25 cellular contexts compared by ENCODE assay signal in genomic region chr10:112778579-112778978, GRCh38.
DNase-seq lines count a peak whose midpoint lies in the region; ATAC-seq and TF ChIP-seq lines count a peak whose summit lies in the region.
"Had no signal": no experiment of that assay in that cellular context is flagged by ENCODE, and none has a peak within 500 bp of the region (broad histone marks: within the 10 kb centered on the region; RNA-seq: fewer than 3 reads in every experiment).

No MANE protein-coding gene starts in this region.

- TF ChIP-seq CTCF in cardiac muscle cell (IDR thresholded peaks at IDR 0.05; ENCODE audit: low read depth, low read length): no peak
- TF ChIP-seq CTCF in mesothelial cell of epicardium (IDR thresholded peaks at IDR 0.05; ENCODE audit: unreplicated experiment): no peak

- no peaks in the 10 kb centered on the region for H3K9me3 Mint-ChIP-seq in mesothelial cell of epicardium
- H3K9me3 Mint-ChIP-seq: activated CD4-positive, alpha-beta memory T cell treated with anti-CD3 and anti-CD28 coated beads for 36 hours; activated naive CD4-positive, alpha-beta T cell treated with anti-CD3 and anti-CD28 coated beads, Interleukin-2, amount 50 U/mL, for 24 hours; dendritic cell treated with granulocyte-macrophage colony-stimulating factor and Interleukin-4, amounts not matched to agents 40 ng/mL and 50 ng/mL, for 4 days had no signal

- no peak overlapping the region for H3K4me3 Mint-ChIP-seq in mesothelial cell of epicardium
- H3K4me3 Mint-ChIP-seq: activated CD4-positive, alpha-beta memory T cell treated with anti-CD3 and anti-CD28 coated beads for 36 hours; activated naive CD4-positive, alpha-beta T cell treated with anti-CD3 and anti-CD28 coated beads, Interleukin-2, amount 50 U/mL, for 24 hours; brain; dendritic cell treated with granulocyte-macrophage colony-stimulating factor and Interleukin-4, amounts not matched to agents 40 ng/mL and 50 ng/mL, for 4 days had no signal

- DNase-seq in cardiac muscle cell (ENCODE audit: low read depth in 1 of 2, low spot score in 1 of 2): peak in 1 of 2 donors; percentile 21
- DNase-seq in cardiac septum (ENCODE audit: low spot score): no peak
- peak; percentile 20 for DNase-seq in dermis blood vessel endothelial cell
- no peak for DNase-seq in mesothelial cell of epicardium (ENCODE audit: low spot score in 2 of 2, unreplicated experiment in 2 of 2)
- DNase-seq in islet precursor cell: no peak
- DNase-seq in D341Med (ENCODE audit: low spot score): no peak
- DNase-seq: activated CD4-positive, alpha-beta memory T cell treated with anti-CD3 and anti-CD28 coated beads for 36 hours; activated T-cell treated with anti-CD3 and anti-CD28 coated beads, Interleukin-2, amount 50 U/mL, for 1 hour; GM23248; NCI-H1092 treated with DMSO at 0.1 percent for 48 hours; NCI-H2081 treated with DMSO at 0.1 percent for 48 hours; NCI-H524; right lobe of liver; Right ventricle myocardium superior; stimulated activated naive CD4-positive, alpha-beta T cell had no signal

- intact Hi-C loops in cardiac septum (cut with DNase I): no loop called here

- H3K4me3 ChIP-seq in cardiac muscle cell: no peak overlapping the region
- H3K4me3 ChIP-seq: gastroesophageal sphincter, GM23248, right lobe of liver, tibial nerve had no signal

- no peaks in the 10 kb centered on the region for H3K9me3 ChIP-seq in cardiac muscle cell (ENCODE audit: low read depth)
- H3K9me3 ChIP-seq: gastroesophageal sphincter, neutrophil, right lobe of liver, tibial nerve had no signal

- no peaks in the 10 kb centered on the region for H3K36me3 Mint-ChIP-seq in mesothelial cell of epicardium
- H3K36me3 Mint-ChIP-seq: brain had no signal

- H3K27ac ChIP-seq in cardiac muscle cell: peak overlapping the region; percentile 55
- H3K27ac ChIP-seq: 22Rv1, GM23248, KMS-11, neutrophil, right lobe of liver, tibial nerve had no signal

- H3K36me3 ChIP-seq in cardiac muscle cell: no peaks in the 10 kb centered on the region
- H3K36me3 ChIP-seq: gastroesophageal sphincter, neutrophil, right lobe of liver had no signal

- peaks cover 74% of the 10 kb centered on the region for H3K4me1 Mint-ChIP-seq in mesothelial cell of epicardium
- H3K4me1 Mint-ChIP-seq: activated naive CD4-positive, alpha-beta T cell treated with anti-CD3 and anti-CD28 coated beads, Interleukin-2, amount 50 U/mL, for 24 hours had no signal

- peak overlapping the region; percentile 93 for H3K27ac Mint-ChIP-seq in mesothelial cell of epicardium
- H3K27ac Mint-ChIP-seq: activated CD4-positive, alpha-beta memory T cell treated with anti-CD3 and anti-CD28 coated beads for 36 hours; activated naive CD4-positive, alpha-beta T cell treated with anti-CD3 and anti-CD28 coated beads, Interleukin-2, amount 50 U/mL, for 24 hours; dendritic cell treated with granulocyte-macrophage colony-stimulating factor and Interleukin-4, amounts not matched to agents 40 ng/mL and 50 ng/mL, for 4 days had no signal

- H3K27me3 Mint-ChIP-seq in mesothelial cell of epicardium (ENCODE audit: low read depth): no peaks in the 10 kb centered on the region
- H3K27me3 Mint-ChIP-seq: activated CD4-positive, alpha-beta memory T cell treated with anti-CD3 and anti-CD28 coated beads for 36 hours; activated naive CD4-positive, alpha-beta T cell treated with anti-CD3 and anti-CD28 coated beads, Interleukin-2, amount 50 U/mL, for 24 hours; dendritic cell treated with granulocyte-macrophage colony-stimulating factor and Interleukin-4, amounts not matched to agents 40 ng/mL and 50 ng/mL, for 4 days had no signal

- no peak for ATAC-seq in HG03045 (IDR thresholded peaks at IDR 0.05; ENCODE audit: unreplicated experiment)
- no peak for ATAC-seq in GM21423 (IDR thresholded peaks at IDR 0.05; ENCODE audit: unreplicated experiment)
- ATAC-seq: gastroesophageal sphincter had no signal

- H3K4me1 ChIP-seq in cardiac muscle cell (ENCODE audit: low read depth): peaks cover 48% of the 10 kb centered on the region
- H3K4me1 ChIP-seq: gastroesophageal sphincter had no signal

- H3K27me3 ChIP-seq in cardiac muscle cell: no peaks in the 10 kb centered on the region
- H3K27me3 ChIP-seq: gastroesophageal sphincter, neutrophil, right lobe of liver, tibial nerve had no signal
